Comparison of ENCODE assay signal across 8 cellular contexts in genomic region chr5:141878771-141879759, GRCh38. TPM values are rescaled to one million over a fixed set of nuclear protein-coding genes. Genes with fewer than 3 reads are reported as not detected.
A peak's percentile ranks its signal among the peaks of the same experiment; 100 is the strongest.
DNase-seq lines count a peak whose midpoint lies in the region; ATAC-seq and TF ChIP-seq lines count a peak whose summit lies in the region.

No MANE protein-coding gene starts in this region.

- no peak overlapping the region for H3K27ac ChIP-seq in ovary
- no peak overlapping the region for H3K27ac ChIP-seq in thymus (ENCODE audit: low read depth)

- WGBS in ovary, 3 donors, result 0% methylated on average over 41 of the region's 41 CpGs
- WGBS in thymus, result 3% methylated on average over 41 of the region's 41 CpGs

- DNase-seq in GM06990 (ENCODE audit: extremely low read depth, insufficient read length) (peak; percentile 64), NCI-H1048 (lab: John Stamatoyannopoulos, UW) (peak; percentile 55), SKM-1 treated with dmso at 0.1 percent for 144 hours (lab: John Stamatoyannopoulos, UW; ENCODE audit: unreplicated experiment) (peak; percentile 72), Right ventricle myocardium superior (peak; percentile 88), ovary (peak; percentile 79 to 89 (median 85))
- DNase-seq in activated naive CD8-positive, alpha-beta T cell treated with anti-CD3 and anti-CD28 coated beads, Interleukin-2, amount 10 ng/mL, durations not matched to agents 7 days and 5 days, result peak; percentile 79

- peaks cover 86% of the 10 kb centered on the region for H3K27me3 Mint-ChIP-seq in activated naive CD8-positive, alpha-beta T cell treated with anti-CD3 and anti-CD28 coated beads, Interleukin-2, amount 10 ng/mL, durations not matched to agents 7 days and 5 days

- H3K9me3 ChIP-seq in ovary, result no peaks in the 10 kb centered on the region
- no peaks in the 10 kb centered on the region for H3K9me3 ChIP-seq in thymus (ENCODE audit: control insufficient read depth)

- no peak overlapping the region for H3K27ac Mint-ChIP-seq in activated naive CD8-positive, alpha-beta T cell treated with anti-CD3 and anti-CD28 coated beads, Interleukin-2, amount 10 ng/mL, durations not matched to agents 7 days and 5 days

- ATAC-seq in HG02588 (IDR thresholded peaks at IDR 0.05; ENCODE audit: unreplicated experiment) (peak; percentile 89), Right ventricle myocardium superior (ENCODE audit: poor library complexity) (peak; percentile 92)
- peak; percentile 84 for ATAC-seq in activated naive CD8-positive, alpha-beta T cell treated with anti-CD3 and anti-CD28 coated beads, Interleukin-2, amount 10 ng/mL, durations not matched to agents 7 days and 5 days (ENCODE audit: low read depth)

- peaks cover 12% of the 10 kb centered on the region for H3K4me1 ChIP-seq in ovary (ENCODE audit: insufficient read depth)
- H3K4me1 ChIP-seq in thymus (ENCODE audit: control insufficient read depth, insufficient read depth, low read length), result peaks cover 7% of the 10 kb centered on the region

- H3K4me3 Mint-ChIP-seq in activated naive CD8-positive, alpha-beta T cell treated with anti-CD3 and anti-CD28 coated beads, Interleukin-2, amount 10 ng/mL, durations not matched to agents 7 days and 5 days, result peak overlapping the region; percentile 72

- intact Hi-C loops in Right ventricle myocardium superior (cut with DNase I), result loop anchor here (2.0 to 5.0 kb wide), 2 partner anchors 67 to 176 kb away; no protein-coding TSS in a partner anchor
- intact Hi-C loops in ovary (cut with DNase I), result loop anchor here in 3 of 4 donors (2.0 to 5.0 kb wide), 3 partner anchors 57 to 186 kb away; no protein-coding TSS in a partner anchor

- H3K27me3 ChIP-seq in GM06990 (replicated peaks; ENCODE audit: control insufficient read depth, insufficient read depth, low read length) (peaks cover 3% of the 10 kb centered on the region; the same call in 1 of the 2 replicates), ovary (peaks cover 2% of the 10 kb centered on the region), thymus (ENCODE audit: control insufficient read depth, insufficient read depth) (peaks cover 79% of the 10 kb centered on the region)

- no peaks in the 10 kb centered on the region for H3K9me3 Mint-ChIP-seq in activated naive CD8-positive, alpha-beta T cell treated with anti-CD3 and anti-CD28 coated beads, Interleukin-2, amount 10 ng/mL, durations not matched to agents 7 days and 5 days

- POLR2A ChIA-PET in activated naive CD8-positive, alpha-beta T cell treated with anti-CD3 and anti-CD28 coated beads, Interleukin-2, amount 10 ng/mL, durations not matched to agents 7 days and 5 days (lab: Charles Lee), result interaction anchor here (0.6 to 2.5 kb wide), 7 partner anchors 11 to 214 kb away, joined by 3 to 8 read pairs (median 4); partner anchors contain the start of gene RNF14

- H3K4me1 Mint-ChIP-seq in activated naive CD8-positive, alpha-beta T cell treated with anti-CD3 and anti-CD28 coated beads, Interleukin-2, amount 10 ng/mL, durations not matched to agents 7 days and 5 days, result peaks cover 24% of the 10 kb centered on the region

- no peaks in the 10 kb centered on the region for H3K36me3 Mint-ChIP-seq in activated naive CD8-positive, alpha-beta T cell treated with anti-CD3 and anti-CD28 coated beads, Interleukin-2, amount 10 ng/mL, durations not matched to agents 7 days and 5 days

- H3K36me3 ChIP-seq in GM06990 (ENCODE audit: control insufficient read depth, insufficient read depth, low read length) (no peaks in the 10 kb centered on the region), ovary (no peaks in the 10 kb centered on the region), thymus (ENCODE audit: control insufficient read depth, insufficient read depth) (no peaks in the 10 kb centered on the region)

- TF ChIP-seq EP300 in ovary (IDR thresholded peaks at IDR 0.05), result no peak

- TF ChIP-seq CTCF in GM06990 (IDR thresholded peaks at IDR 0.05; ENCODE audit: insufficient read depth, low read length, poor library complexity, severe bottlenecking), result peak; percentile 98
- peak; percentile 77 to 93 (median 82) for TF ChIP-seq CTCF in ovary (IDR thresholded peaks at IDR 0.05)

- TF ChIP-seq POLR2A in ovary (IDR thresholded peaks at IDR 0.05), result no peak

- peak overlapping the region; percentile 32 for H3K4me3 ChIP-seq in GM06990 (replicated peaks; ENCODE audit: low read depth, low read length)
- H3K4me3 ChIP-seq in ovary, result peak overlapping the region; percentile 43
- H3K4me3 ChIP-seq in thymus (ENCODE audit: low read length), result peak overlapping the region; percentile 42

RNA-seq across cellular contexts. Expression of gene PCDH1, which starts 0.9 kb away (rescaled TPM):
- total RNA-seq in activated naive CD8-positive, alpha-beta T cell treated with anti-CD3 and anti-CD28 coated beads, Interleukin-2, amount 10 ng/mL, durations not matched to agents 7 days and 5 days, result not detected
- 15.8 TPM for total RNA-seq in Right ventricle myocardium superior
- total RNA-seq in ovary, result 10 to 100 TPM in 2 of 7 donors, 1 to 10 TPM in 5; 3.2 to 13.8 (median 8.8) TPM
- polyA plus RNA-seq in ovary, result 1 to 10 TPM; 4.1 to 7.0 TPM
- polyA plus RNA-seq in thymus, result 5.1 TPM

RNA-seq across cellular contexts. Expression of gene DELE1, which starts 44.6 kb away (rescaled TPM):
- 10 to 100 TPM; 71.2 to 73.1 TPM for total RNA-seq in activated naive CD8-positive, alpha-beta T cell treated with anti-CD3 and anti-CD28 coated beads, Interleukin-2, amount 10 ng/mL, durations not matched to agents 7 days and 5 days
- total RNA-seq in Right ventricle myocardium superior (99.4 TPM), ovary (10 to 100 TPM; 42.1 to 69.8 (median 52.9) TPM)
- polyA plus RNA-seq in ovary (10 to 100 TPM; 39.0 to 43.4 TPM), thymus (41.5 TPM)

Comparison
In these comparisons a context has a peak if more than half of its experiments do, and no peak if none do; other contexts are left out.
1. RNA of gene PCDH1, which starts 0.9 kb away (total RNA-seq): 15.8 TPM in Right ventricle myocardium superior (single experiment) and 3.2 to 13.8 TPM in ovary; not detected in activated naive CD8-positive, alpha-beta T cell treated with anti-CD3 and anti-CD28 coated beads, Interleukin-2, amount 10 ng/mL, durations not matched to agents 7 days and 5 days; every median in the first group is over 4 times any median in the second.
2. Peak in every context shown above with its lines, with median percentiles within 50 percentile points of each other: DNase-seq, H3K4me3 ChIP-seq and ATAC-seq.